Comparison of ENCODE assay signal across 32 cellular contexts in genomic region chr1:175042650-175043049, GRCh38. TPM values are rescaled to one million over a fixed set of nuclear protein-coding genes. Genes with fewer than 3 reads are reported as not detected.
"Had no signal": no experiment of that assay in that cellular context is flagged by ENCODE, and none has a peak within 500 bp of the region (broad histone marks: within the 10 kb centered on the region; RNA-seq: fewer than 3 reads in every experiment).

No MANE protein-coding gene starts in this region.

- H3K27ac ChIP-seq: neural progenitor cell, ovary, parathyroid adenoma, psoas muscle, skin epidermis, stomach, thoracic aorta, thyroid gland, tibial nerve, upper lobe of left lung, vagina had no signal

- ATAC-seq: naive thymus-derived CD4-positive, alpha-beta T cell; natural killer cell; psoas muscle; right cardiac atrium; sciatic nerve; stimulated activated effector memory CD8-positive, alpha-beta T cell treated with anti-CD3 and anti-CD28 coated beads, Interleukin-12 subunit alpha, Interleukin-12 subunit beta, amount 100 ng/mL, for 72 hours; stimulated activated naive B cell treated with anti-CD40 and anti-IgM and Interleukin-4, amounts not matched to agents 10 μg/mL and 1 μg/mL and 100 μg/mL, for 72 hours had no signal

- H2AFZ ChIP-seq: neural progenitor cell, parathyroid adenoma had no signal

- H3K9me3 ChIP-seq: ovary, psoas muscle, spleen, stomach, thoracic aorta, thyroid gland, tibial nerve, upper lobe of left lung, vagina had no signal

- H3K4me3 Mint-ChIP-seq: naive thymus-derived CD4-positive, alpha-beta T cell; natural killer cell; nephron; neural progenitor cell; stimulated activated effector memory CD8-positive, alpha-beta T cell treated with anti-CD3 and anti-CD28 coated beads, Interleukin-12 subunit alpha, Interleukin-12 subunit beta, amount 100 ng/mL, for 72 hours; stimulated activated naive B cell treated with anti-CD40 and anti-IgM and Interleukin-4, amounts not matched to agents 10 μg/mL and 1 μg/mL and 100 μg/mL, for 72 hours; stimulated activated naive CD8-positive, alpha-beta T cell treated with anti-CD3 and anti-CD28 coated beads, Interleukin-15, Interleukin-2, amounts not matched to agents 100 ng/mL and 50 ng/mL, for 24 hours had no signal

- H3K9me3 Mint-ChIP-seq: natural killer cell; stimulated activated effector memory CD8-positive, alpha-beta T cell treated with anti-CD3 and anti-CD28 coated beads, Interleukin-12 subunit alpha, Interleukin-12 subunit beta, amount 100 ng/mL, for 72 hours; stimulated activated naive B cell treated with anti-CD40 and anti-IgM and Interleukin-4, amounts not matched to agents 10 μg/mL and 1 μg/mL and 100 μg/mL, for 72 hours; stimulated activated naive CD8-positive, alpha-beta T cell treated with anti-CD3 and anti-CD28 coated beads, Interleukin-15, Interleukin-2, amounts not matched to agents 100 ng/mL and 50 ng/mL, for 24 hours had no signal

- H3K27me3 ChIP-seq: neural progenitor cell, ovary, thyroid gland, tibial nerve, upper lobe of left lung, vagina had no signal

- DNase-seq: naive thymus-derived CD4-positive, alpha-beta T cell; natural killer cell; occipital lobe; ovary; posterior cingulate gyrus; psoas muscle; right cardiac atrium; spleen; stimulated activated CD4-positive, alpha-beta T cell treated with anti-CD3 and anti-CD28 coated beads, Interleukin-12 subunit alpha, Interleukin-12 subunit beta, amount 100 ng/mL, for 4 hours; stimulated activated CD4-positive, alpha-beta T cell treated with anti-CD3 and anti-CD28 coated beads, Interleukin-1b, Interleukin-23, amount 100 ng/mL, for 48 hours; stimulated activated CD4-positive, alpha-beta T cell treated with anti-CD3 and anti-CD28 coated beads, Interleukin-4, amount 100 ng/mL, for 24 hours; stimulated activated naive B cell treated with anti-CD40 and anti-IgM and Interleukin-4, amounts not matched to agents 10 μg/mL and 1 μg/mL and 100 μg/mL, for 72 hours; stimulated activated naive CD4-positive, alpha-beta T cell treated with Interleukin-2 at 50 U/mL for 16 hours; stomach; thyroid gland; trophoblast cell; upper lobe of left lung had no signal

- H3K4me1 ChIP-seq: parathyroid adenoma, psoas muscle, spleen, stomach, thyroid gland, tibial nerve, upper lobe of left lung, vagina had no signal

- H3K9ac ChIP-seq: neural progenitor cell, parathyroid adenoma had no signal

- H3K4me1 Mint-ChIP-seq: naive thymus-derived CD4-positive, alpha-beta T cell; natural killer cell; nephron; stimulated activated effector memory CD8-positive, alpha-beta T cell treated with anti-CD3 and anti-CD28 coated beads, Interleukin-12 subunit alpha, Interleukin-12 subunit beta, amount 100 ng/mL, for 72 hours; stimulated activated naive B cell treated with anti-CD40 and anti-IgM and Interleukin-4, amounts not matched to agents 10 μg/mL and 1 μg/mL and 100 μg/mL, for 72 hours had no signal

- H3K4me3 ChIP-seq: neural progenitor cell, ovary, psoas muscle, skin epidermis, smooth muscle cell, spleen, stomach, thoracic aorta, thyroid gland, tibial nerve, upper lobe of left lung, vagina had no signal

- H3K27ac Mint-ChIP-seq: naive thymus-derived CD4-positive, alpha-beta T cell; natural killer cell; nephron; neural progenitor cell; progenitor cell of endocrine pancreas; stimulated activated effector memory CD8-positive, alpha-beta T cell treated with anti-CD3 and anti-CD28 coated beads, Interleukin-12 subunit alpha, Interleukin-12 subunit beta, amount 100 ng/mL, for 72 hours; stimulated activated naive B cell treated with anti-CD40 and anti-IgM and Interleukin-4, amounts not matched to agents 10 μg/mL and 1 μg/mL and 100 μg/mL, for 72 hours; stimulated activated naive CD8-positive, alpha-beta T cell treated with anti-CD3 and anti-CD28 coated beads, Interleukin-15, Interleukin-2, amounts not matched to agents 100 ng/mL and 50 ng/mL, for 24 hours had no signal

- H3K4me2 ChIP-seq: neural progenitor cell, smooth muscle cell had no signal

- FAIRE-seq: urothelium cell line had no signal

- H3K36me3 Mint-ChIP-seq: naive thymus-derived CD4-positive, alpha-beta T cell; natural killer cell; neural progenitor cell; stimulated activated effector memory CD8-positive, alpha-beta T cell treated with anti-CD3 and anti-CD28 coated beads, Interleukin-12 subunit alpha, Interleukin-12 subunit beta, amount 100 ng/mL, for 72 hours; stimulated activated naive B cell treated with anti-CD40 and anti-IgM and Interleukin-4, amounts not matched to agents 10 μg/mL and 1 μg/mL and 100 μg/mL, for 72 hours had no signal

- H3K36me3 ChIP-seq: neural progenitor cell, ovary, spleen, stomach, thoracic aorta, thyroid gland, tibial nerve, upper lobe of left lung, vagina had no signal

- H3K79me2 ChIP-seq: parathyroid adenoma had no signal

RNA-seq across cellular contexts. Expression of gene TNN, which starts 25.0 kb away (rescaled TPM):
- total RNA-seq: naive thymus-derived CD4-positive, alpha-beta T cell; natural killer cell; ovary; psoas muscle; renal cortical epithelial cell; thoracic aorta; ureter; vagina had no signal
- polyA plus RNA-seq: naive thymus-derived CD4-positive, alpha-beta T cell had no signal
